ENCODE assay signal across 26 cellular contexts in the genomic region with DNA sequence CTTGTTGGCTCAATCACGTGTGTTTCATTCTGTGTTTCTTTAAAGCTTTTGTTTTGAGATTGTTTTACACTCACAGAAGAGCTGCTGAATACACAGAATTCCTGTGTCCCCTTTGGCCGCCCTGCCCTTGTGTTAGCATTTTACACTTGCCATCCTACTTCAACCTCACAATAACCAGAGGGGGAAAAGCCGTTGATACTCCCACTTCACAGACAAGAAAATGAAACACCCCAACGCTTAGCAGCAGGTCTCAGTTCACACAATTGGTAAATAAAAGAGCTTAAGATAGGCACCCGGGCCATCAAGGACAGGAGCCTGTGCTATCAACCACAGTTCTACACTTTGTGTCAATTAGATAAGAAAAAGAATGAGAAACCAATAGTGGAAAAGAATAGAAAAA.
DNase-seq lines count a peak whose midpoint lies in the region; ATAC-seq, FAIRE-seq and TF ChIP-seq lines count a peak whose summit lies in the region.
"Had no signal": no experiment of that assay in that cellular context is flagged by ENCODE, and none has a peak within 500 bp of the region (broad histone marks: within the 10 kb centered on the region; RNA-seq: fewer than 3 reads in every experiment).

No MANE protein-coding gene starts in this region.

- H3K27ac Mint-ChIP-seq in MCF 10A (ENCODE audit: low read depth, unreplicated experiment) (peak overlapping the region; percentile 92), Calu3 (ENCODE audit: unreplicated experiment) (no peak overlapping the region)
- peak overlapping the region; percentile 46 for H3K27ac Mint-ChIP-seq in activated T-helper 2 cell treated with anti-CD3 and anti-CD28 coated beads, Interferon-gamma antibody, Interleukin-2, Interleukin-4, amounts not matched to agents 10 μg/mL and 5 μg/mL and 100 μg/mL, durations not matched to agents 14 hours and 24 hours and 36 hours

- no peak for ATAC-seq in GM18861 (IDR thresholded peaks at IDR 0.05; ENCODE audit: unreplicated experiment)
- ATAC-seq: HepG2, Right ventricle myocardium inferior had no signal

- H3K27me3 ChIP-seq in breast epithelium (no peaks in the 10 kb centered on the region), keratinocyte (ENCODE audit: control insufficient read depth, extremely low read depth, insufficient read depth, low read length) (no peaks in the 10 kb centered on the region)
- H3K27me3 ChIP-seq: Peyer's patch had no signal

- FAIRE-seq in keratinocyte (lab: Jason Lieb, UNC), result no peak
- FAIRE-seq: D721Med, HepG2 had no signal

- no peaks in the 10 kb centered on the region for H3K27me3 Mint-ChIP-seq in MCF 10A (ENCODE audit: insufficient read depth, unreplicated experiment)
- no peaks in the 10 kb centered on the region for H3K27me3 Mint-ChIP-seq in activated T-helper 2 cell treated with anti-CD3 and anti-CD28 coated beads, Interferon-gamma antibody, Interleukin-2, Interleukin-4, amounts not matched to agents 10 μg/mL and 5 μg/mL and 100 μg/mL, durations not matched to agents 14 hours and 24 hours and 36 hours (ENCODE audit: low read depth)
- H3K27me3 Mint-ChIP-seq in Calu3 (ENCODE audit: unreplicated experiment), result peaks cover 8% of the 10 kb centered on the region

- DNase-seq in MCF 10A (ENCODE audit: unreplicated experiment) (no peak), breast epithelium (ENCODE audit: low spot score in 2 of 2) (no peak), keratinocyte (ENCODE audit: low read depth, low spot score) (no peak), GDM1 (lab: John Stamatoyannopoulos, UW) (no peak), Calu3 (no peak), NCI-H510A treated with DMSO at 0.1 percent for 48 hours (lab: John Stamatoyannopoulos, UW) (no peak)
- DNase-seq in activated T-helper 2 cell treated with anti-CD3 and anti-CD28 coated beads, Interferon-gamma antibody, Interleukin-2, Interleukin-4, amounts not matched to agents 10 μg/mL and 5 μg/mL and 100 μg/mL, durations not matched to agents 14 hours and 24 hours and 36 hours (ENCODE audit: low spot score), result no peak
- DNase-seq: 8988T; CD8-positive, alpha-beta memory T cell; EL; GOT3; HCEC 1CT; KBM-7; NCI-H1105 treated with DMSO at 0.1 percent for 48 hours; NCI-H2029 treated with DMSO at 0.1 percent for 48 hours; NCI-H226; NCI-H524; NCI-H774; NK-92 treated with Interleukin-12 subunit alpha and Interleukin-12 subunit beta, amount 100 ng/mL, for 24 hours; Peyer's patch had no signal

- H3K4me1 Mint-ChIP-seq in MCF 10A (ENCODE audit: insufficient read depth, unreplicated experiment), result peaks cover 38% of the 10 kb centered on the region
- H3K4me1 Mint-ChIP-seq in activated T-helper 2 cell treated with anti-CD3 and anti-CD28 coated beads, Interferon-gamma antibody, Interleukin-2, Interleukin-4, amounts not matched to agents 10 μg/mL and 5 μg/mL and 100 μg/mL, durations not matched to agents 14 hours and 24 hours and 36 hours (ENCODE audit: low read depth), result peaks cover 42% of the 10 kb centered on the region
- peaks cover 9% of the 10 kb centered on the region for H3K4me1 Mint-ChIP-seq in Calu3 (ENCODE audit: low read depth, unreplicated experiment)

- dilution Hi-C loops in keratinocyte (cut with MboI; ENCODE audit: extremely low pct_ligation_motif_present, low sequenced_read_pairs), result no loop called here

- no peaks in the 10 kb centered on the region for H3K9me3 ChIP-seq in breast epithelium
- no peaks in the 10 kb centered on the region for H3K9me3 ChIP-seq in keratinocyte (ENCODE audit: control insufficient read depth, low read depth, low read length)
- H3K9me3 ChIP-seq: Peyer's patch had no signal

- H2AFZ ChIP-seq in keratinocyte (ENCODE audit: control insufficient read depth, low read length), result no peak overlapping the region

- H3K36me3 ChIP-seq in breast epithelium, result no peaks in the 10 kb centered on the region
- H3K36me3 ChIP-seq in keratinocyte (ENCODE audit: control insufficient read depth in 2 of 2, extremely low read depth in 1 of 2, insufficient read depth in 2 of 2, low read length in 2 of 2), result no peaks in the 10 kb centered on the region
- H3K36me3 ChIP-seq: Peyer's patch had no signal

- no TSS peak for BruUV-seq in MCF 10A (replicated peaks; lab: Mats Ljungman, UMichigan)
- BruUV-seq in Calu3 (replicated peaks; lab: Mats Ljungman, UMichigan), result no TSS peak

- H3K9me3 Mint-ChIP-seq in MCF 10A (ENCODE audit: unreplicated experiment), result no peaks in the 10 kb centered on the region
- H3K9me3 Mint-ChIP-seq in activated T-helper 2 cell treated with anti-CD3 and anti-CD28 coated beads, Interferon-gamma antibody, Interleukin-2, Interleukin-4, amounts not matched to agents 10 μg/mL and 5 μg/mL and 100 μg/mL, durations not matched to agents 14 hours and 24 hours and 36 hours, result no peaks in the 10 kb centered on the region
- H3K9me3 Mint-ChIP-seq in Calu3 (ENCODE audit: low read depth, unreplicated experiment), result no peaks in the 10 kb centered on the region
- H3K9me3 Mint-ChIP-seq: CD8-positive, alpha-beta memory T cell had no signal

- no peak for TF ChIP-seq POLR2A in breast epithelium (IDR thresholded peaks at IDR 0.05)

- no peak for TF ChIP-seq CTCF in MCF 10A (IDR thresholded peaks at IDR 0.05; ENCODE audit: unreplicated experiment)
- no peak for TF ChIP-seq CTCF in breast epithelium (IDR thresholded peaks at IDR 0.05)
- TF ChIP-seq CTCF in keratinocyte (optimal IDR thresholded peaks at IDR 0.05 in 1 of 3, IDR thresholded peaks at IDR 0.05 in 1 of 3, conservative IDR thresholded peaks at IDR 0.05 in 1 of 3; ENCODE audit: extremely low read depth in 1 of 3, insufficient read depth in 2 of 3, low read length in 3 of 3), result no peak
- TF ChIP-seq CTCF in Calu3 (IDR thresholded peaks at IDR 0.05; ENCODE audit: unreplicated experiment), result no peak

- no peaks in the 10 kb centered on the region for H3K4me1 ChIP-seq in breast epithelium
- H3K4me1 ChIP-seq in keratinocyte (ENCODE audit: control insufficient read depth, extremely low read depth, insufficient read depth, low read length), result peaks cover 10% of the 10 kb centered on the region
- H3K4me1 ChIP-seq: Peyer's patch had no signal

- intact Hi-C loops in MCF 10A (cut with micrococcal nuclease) (no loop called here), breast epithelium (cut with DNase I; ENCODE audit: low total_unique reads) (no loop called here), Calu3 (cut with micrococcal nuclease; ENCODE audit: unreplicated experiment) (no loop called here)
- intact Hi-C loops in activated T-helper 2 cell treated with anti-CD3 and anti-CD28 coated beads, Interferon-gamma antibody, Interleukin-2, Interleukin-4, amounts not matched to agents 10 μg/mL and 5 μg/mL and 100 μg/mL, durations not matched to agents 14 hours and 24 hours and 36 hours (cut with micrococcal nuclease), result loop anchor here (5.0 to 10.0 kb wide), 2 partner anchors 153 to 275 kb away; no protein-coding TSS in a partner anchor

- H3K9ac ChIP-seq in keratinocyte (ENCODE audit: control insufficient read depth, extremely low read depth, insufficient read depth, low read length), result no peak overlapping the region

- H3K36me3 Mint-ChIP-seq in MCF 10A (ENCODE audit: insufficient read depth, unreplicated experiment) (no peaks in the 10 kb centered on the region), Calu3 (ENCODE audit: insufficient read depth, unreplicated experiment) (no peaks in the 10 kb centered on the region)
- H3K36me3 Mint-ChIP-seq in activated T-helper 2 cell treated with anti-CD3 and anti-CD28 coated beads, Interferon-gamma antibody, Interleukin-2, Interleukin-4, amounts not matched to agents 10 μg/mL and 5 μg/mL and 100 μg/mL, durations not matched to agents 14 hours and 24 hours and 36 hours (ENCODE audit: low read depth), result peaks cover 3% of the 10 kb centered on the region
- H3K36me3 Mint-ChIP-seq: CD8-positive, alpha-beta memory T cell had no signal

- no peaks in the 10 kb centered on the region for H3K79me2 ChIP-seq in keratinocyte (ENCODE audit: control insufficient read depth, insufficient read depth, low read length)

- H3K4me3 ChIP-seq in breast epithelium (no peak overlapping the region), keratinocyte (ENCODE audit: control insufficient read depth in 2 of 3, extremely low read depth in 1 of 3, insufficient read depth in 2 of 3, low read depth in 1 of 3, low read length in 3 of 3) (no peak overlapping the region)
- H3K4me3 ChIP-seq: Peyer's patch had no signal

- no peaks in the 10 kb centered on the region for H4K20me1 ChIP-seq in keratinocyte (ENCODE audit: control insufficient read depth, extremely low read depth, insufficient read depth, low read length)

- H3K4me2 ChIP-seq in keratinocyte (ENCODE audit: control insufficient read depth, extremely low read depth, insufficient read depth, low read depth, low read length), result peak overlapping the region; percentile 7

- H3K4me3 Mint-ChIP-seq in MCF 10A (ENCODE audit: unreplicated experiment) (no peak overlapping the region), Calu3 (ENCODE audit: low read depth, unreplicated experiment) (no peak overlapping the region)
- H3K4me3 Mint-ChIP-seq in activated T-helper 2 cell treated with anti-CD3 and anti-CD28 coated beads, Interferon-gamma antibody, Interleukin-2, Interleukin-4, amounts not matched to agents 10 μg/mL and 5 μg/mL and 100 μg/mL, durations not matched to agents 14 hours and 24 hours and 36 hours (ENCODE audit: low read depth), result no peak overlapping the region

- H3K27ac ChIP-seq in breast epithelium (no peak overlapping the region), keratinocyte (ENCODE audit: control insufficient read depth, insufficient read depth, low read length) (no peak overlapping the region)
- H3K27ac ChIP-seq: C4-2B, HL-60, Peyer's patch had no signal

- POLR2A ChIA-PET in MCF 10A (lab: Yijun Ruan, JAX), result interaction anchor here (0.7 to 1.8 kb wide), 5 partner anchors 9 to 444 kb away, joined by 3 to 5 read pairs (median 3); partner anchors contain the start of gene NFIL3

- no peaks in the 10 kb centered on the region for H3K9me1 ChIP-seq in keratinocyte (ENCODE audit: control insufficient read depth, extremely low read depth, insufficient read depth, low read length)

- CTCF ChIA-PET in MCF 10A (lab: Yijun Ruan, JAX), result interaction anchor here (0.7 to 1.2 kb wide), 4 partner anchors 9 to 83 kb away, joined by 3 to 4 read pairs (median 4); no protein-coding TSS in a partner anchor
- CTCF ChIA-PET in Calu3 (lab: Charles Lee), result no interaction called here
